Comparison of ENCODE assay signal across 1 cellular context in genomic region chr20:57040924-57041323, GRCh38.
TF ChIP-seq lines count a peak whose summit lies in the region.

No MANE protein-coding gene starts in this region.

TF ChIP-seq in K562, 482 proteins besides CTCF, POLR2A, EP300 and RAD21 (continued from another document):
- no peak for TF ChIP-seq THAP7 (CRISPR knock-in tag; IDR thresholded peaks at IDR 0.05)
- TF ChIP-seq E2F3 (CRISPR knock-in tag; IDR thresholded peaks at IDR 0.05) = no peak
- no peak for TF ChIP-seq GABPA (tag; conservative IDR thresholded peaks at IDR 0.05; ENCODE audit: low read depth)
- no peak for TF ChIP-seq BHLHE40 (IDR thresholded peaks at IDR 0.05; ENCODE audit: low read length)
- no peak for TF ChIP-seq DMBX1 (CRISPR knock-in tag; IDR thresholded peaks at IDR 0.05; ENCODE audit: borderline replicate concordance)
